8 cellular contexts compared by ENCODE assay signal in genomic region chr17:4703330-4703691, GRCh38. TPM values are rescaled to one million over a fixed set of nuclear protein-coding genes. Genes with fewer than 3 reads are reported as not detected.
DNase-seq lines count a peak whose midpoint lies in the region; ATAC-seq and TF ChIP-seq lines count a peak whose summit lies in the region.

No MANE protein-coding gene starts in this region.

- DNase-seq in HFF-Myc (ENCODE audit: extremely low read depth, low read depth), result no peak
- DNase-seq in activated T-helper 1 cell treated with anti-CD3 and anti-CD28 coated beads, Interleukin-12 subunit alpha, Interleukin-12 subunit beta, Interleukin-2, Interleukin-4 antibody, amounts not matched to agents 30 ng/mL and 10 ng/mL and 1 ng/mL, durations not matched to agents 14 hours and 24 hours and 36 hours (ENCODE audit: low spot score), result no peak
- DNase-seq in SHP77 (lab: John Stamatoyannopoulos, UW), result no peak
- DNase-seq in germinal center (ENCODE audit: low spot score), result no peak
- no peak for DNase-seq in iPS-NIHi7 (ENCODE audit: extremely low spot score)

- intact Hi-C loops in activated T-helper 1 cell treated with anti-CD3 and anti-CD28 coated beads, Interleukin-12 subunit alpha, Interleukin-12 subunit beta, Interleukin-2, Interleukin-4 antibody, amounts not matched to agents 30 ng/mL and 10 ng/mL and 1 ng/mL, durations not matched to agents 14 hours and 24 hours and 36 hours (cut with micrococcal nuclease), result loop anchor here (5.0 kb wide), 2 partner anchors 34 to 141 kb away; partner anchors contain the start of genes CXCL16, GGT6 and ZMYND15

- H3K27ac ChIP-seq in iPS-18a (ENCODE audit: low read length), result no peak overlapping the region

- TF ChIP-seq CTCF in HFF-Myc (IDR thresholded peaks at IDR 0.05; ENCODE audit: low read depth, low read length, missing control alignments), result no peak

- H3K9me3 Mint-ChIP-seq in activated T-helper 1 cell treated with anti-CD3 and anti-CD28 coated beads, Interleukin-12 subunit alpha, Interleukin-12 subunit beta, Interleukin-2, Interleukin-4 antibody, amounts not matched to agents 30 ng/mL and 10 ng/mL and 1 ng/mL, durations not matched to agents 14 hours and 24 hours and 36 hours, result no peaks in the 10 kb centered on the region
- no peaks in the 10 kb centered on the region for H3K9me3 Mint-ChIP-seq in stimulated activated memory B cell treated with anti-CD40 and anti-IgM and Interleukin-4, amounts not matched to agents 10 μg/mL and 1 μg/mL and 100 μg/mL, for 72 hours

- peak overlapping the region; percentile 85 for H3K9ac ChIP-seq in iPS-18a (ENCODE audit: low read length)

- ATAC-seq in stimulated activated memory B cell treated with anti-CD40 and anti-IgM and Interleukin-4, amounts not matched to agents 10 μg/mL and 1 μg/mL and 100 μg/mL, for 72 hours, result no peak
- no peak for ATAC-seq in GM19351 (IDR thresholded peaks at IDR 0.05; ENCODE audit: unreplicated experiment)

- H3K27me3 ChIP-seq in iPS-18a (ENCODE audit: control insufficient read depth, insufficient read depth, low read length), result no peaks in the 10 kb centered on the region

- H3K27me3 Mint-ChIP-seq in activated T-helper 1 cell treated with anti-CD3 and anti-CD28 coated beads, Interleukin-12 subunit alpha, Interleukin-12 subunit beta, Interleukin-2, Interleukin-4 antibody, amounts not matched to agents 30 ng/mL and 10 ng/mL and 1 ng/mL, durations not matched to agents 14 hours and 24 hours and 36 hours (ENCODE audit: insufficient read depth), result no peaks in the 10 kb centered on the region
- H3K27me3 Mint-ChIP-seq in stimulated activated memory B cell treated with anti-CD40 and anti-IgM and Interleukin-4, amounts not matched to agents 10 μg/mL and 1 μg/mL and 100 μg/mL, for 72 hours, result no peaks in the 10 kb centered on the region

- peaks cover 5% of the 10 kb centered on the region for H3K36me3 ChIP-seq in iPS-18a (ENCODE audit: control insufficient read depth, low read depth, low read length)

- H3K4me3 ChIP-seq in HFF-Myc (replicated peaks; ENCODE audit: low read depth, low read length), result peak overlapping the region; percentile 95
- peak overlapping the region; percentile 89 for H3K4me3 ChIP-seq in iPS-18a (ENCODE audit: low read length)

- H3K4me1 ChIP-seq in iPS-18a (ENCODE audit: control insufficient read depth, low read depth, low read length), result peaks cover 5% of the 10 kb centered on the region

- H3K4me1 Mint-ChIP-seq in activated T-helper 1 cell treated with anti-CD3 and anti-CD28 coated beads, Interleukin-12 subunit alpha, Interleukin-12 subunit beta, Interleukin-2, Interleukin-4 antibody, amounts not matched to agents 30 ng/mL and 10 ng/mL and 1 ng/mL, durations not matched to agents 14 hours and 24 hours and 36 hours (ENCODE audit: low read depth), result peaks cover 48% of the 10 kb centered on the region
- peaks cover 42% of the 10 kb centered on the region for H3K4me1 Mint-ChIP-seq in stimulated activated memory B cell treated with anti-CD40 and anti-IgM and Interleukin-4, amounts not matched to agents 10 μg/mL and 1 μg/mL and 100 μg/mL, for 72 hours

- peak overlapping the region; percentile 69 for H3K27ac Mint-ChIP-seq in activated T-helper 1 cell treated with anti-CD3 and anti-CD28 coated beads, Interleukin-12 subunit alpha, Interleukin-12 subunit beta, Interleukin-2, Interleukin-4 antibody, amounts not matched to agents 30 ng/mL and 10 ng/mL and 1 ng/mL, durations not matched to agents 14 hours and 24 hours and 36 hours
- peak overlapping the region; percentile 92 for H3K27ac Mint-ChIP-seq in stimulated activated memory B cell treated with anti-CD40 and anti-IgM and Interleukin-4, amounts not matched to agents 10 μg/mL and 1 μg/mL and 100 μg/mL, for 72 hours

- H3K4me3 Mint-ChIP-seq in activated T-helper 1 cell treated with anti-CD3 and anti-CD28 coated beads, Interleukin-12 subunit alpha, Interleukin-12 subunit beta, Interleukin-2, Interleukin-4 antibody, amounts not matched to agents 30 ng/mL and 10 ng/mL and 1 ng/mL, durations not matched to agents 14 hours and 24 hours and 36 hours, result peak overlapping the region; percentile 90
- H3K4me3 Mint-ChIP-seq in stimulated activated memory B cell treated with anti-CD40 and anti-IgM and Interleukin-4, amounts not matched to agents 10 μg/mL and 1 μg/mL and 100 μg/mL, for 72 hours, result peak overlapping the region; percentile 86

- H3K9me3 ChIP-seq in iPS-18a (ENCODE audit: control insufficient read depth, low read depth, low read length), result no peaks in the 10 kb centered on the region

- H3K36me3 Mint-ChIP-seq in activated T-helper 1 cell treated with anti-CD3 and anti-CD28 coated beads, Interleukin-12 subunit alpha, Interleukin-12 subunit beta, Interleukin-2, Interleukin-4 antibody, amounts not matched to agents 30 ng/mL and 10 ng/mL and 1 ng/mL, durations not matched to agents 14 hours and 24 hours and 36 hours (ENCODE audit: low read depth), result peaks cover 10% of the 10 kb centered on the region
- peaks cover 6% of the 10 kb centered on the region for H3K36me3 Mint-ChIP-seq in stimulated activated memory B cell treated with anti-CD40 and anti-IgM and Interleukin-4, amounts not matched to agents 10 μg/mL and 1 μg/mL and 100 μg/mL, for 72 hours

RNA-seq across cellular contexts. Expression of gene PELP1, which starts 0.6 kb away (rescaled TPM):
- total RNA-seq in activated T-helper 1 cell treated with anti-CD3 and anti-CD28 coated beads, Interleukin-12 subunit alpha, Interleukin-12 subunit beta, Interleukin-2, Interleukin-4 antibody, amounts not matched to agents 30 ng/mL and 10 ng/mL and 1 ng/mL, durations not matched to agents 14 hours and 24 hours and 36 hours, result 130 and 145 TPM in 2 replicates

RNA-seq across cellular contexts. Expression of gene ARRB2, which starts 7.1 kb away (rescaled TPM):
- 202 and 204 TPM in 2 replicates for total RNA-seq in activated T-helper 1 cell treated with anti-CD3 and anti-CD28 coated beads, Interleukin-12 subunit alpha, Interleukin-12 subunit beta, Interleukin-2, Interleukin-4 antibody, amounts not matched to agents 30 ng/mL and 10 ng/mL and 1 ng/mL, durations not matched to agents 14 hours and 24 hours and 36 hours

RNA-seq across cellular contexts. Expression of gene MED11, which starts 27.9 kb away (rescaled TPM):
- 21.9 and 23.7 TPM in 2 replicates for total RNA-seq in activated T-helper 1 cell treated with anti-CD3 and anti-CD28 coated beads, Interleukin-12 subunit alpha, Interleukin-12 subunit beta, Interleukin-2, Interleukin-4 antibody, amounts not matched to agents 30 ng/mL and 10 ng/mL and 1 ng/mL, durations not matched to agents 14 hours and 24 hours and 36 hours

RNA-seq across cellular contexts. Expression of gene ZMYND15, which starts 36.3 kb away (rescaled TPM):
- 0.18 TPM in 1 of 2 replicates, not detected in the other for total RNA-seq in activated T-helper 1 cell treated with anti-CD3 and anti-CD28 coated beads, Interleukin-12 subunit alpha, Interleukin-12 subunit beta, Interleukin-2, Interleukin-4 antibody, amounts not matched to agents 30 ng/mL and 10 ng/mL and 1 ng/mL, durations not matched to agents 14 hours and 24 hours and 36 hours

RNA-seq across cellular contexts. Expression of gene CXCL16, which starts 36.4 kb away (rescaled TPM):
- total RNA-seq in activated T-helper 1 cell treated with anti-CD3 and anti-CD28 coated beads, Interleukin-12 subunit alpha, Interleukin-12 subunit beta, Interleukin-2, Interleukin-4 antibody, amounts not matched to agents 30 ng/mL and 10 ng/mL and 1 ng/mL, durations not matched to agents 14 hours and 24 hours and 36 hours, result 3.7 and 7.0 TPM in 2 replicates
